ENCODE assay signal across 1 cellular context in the genomic region with DNA sequence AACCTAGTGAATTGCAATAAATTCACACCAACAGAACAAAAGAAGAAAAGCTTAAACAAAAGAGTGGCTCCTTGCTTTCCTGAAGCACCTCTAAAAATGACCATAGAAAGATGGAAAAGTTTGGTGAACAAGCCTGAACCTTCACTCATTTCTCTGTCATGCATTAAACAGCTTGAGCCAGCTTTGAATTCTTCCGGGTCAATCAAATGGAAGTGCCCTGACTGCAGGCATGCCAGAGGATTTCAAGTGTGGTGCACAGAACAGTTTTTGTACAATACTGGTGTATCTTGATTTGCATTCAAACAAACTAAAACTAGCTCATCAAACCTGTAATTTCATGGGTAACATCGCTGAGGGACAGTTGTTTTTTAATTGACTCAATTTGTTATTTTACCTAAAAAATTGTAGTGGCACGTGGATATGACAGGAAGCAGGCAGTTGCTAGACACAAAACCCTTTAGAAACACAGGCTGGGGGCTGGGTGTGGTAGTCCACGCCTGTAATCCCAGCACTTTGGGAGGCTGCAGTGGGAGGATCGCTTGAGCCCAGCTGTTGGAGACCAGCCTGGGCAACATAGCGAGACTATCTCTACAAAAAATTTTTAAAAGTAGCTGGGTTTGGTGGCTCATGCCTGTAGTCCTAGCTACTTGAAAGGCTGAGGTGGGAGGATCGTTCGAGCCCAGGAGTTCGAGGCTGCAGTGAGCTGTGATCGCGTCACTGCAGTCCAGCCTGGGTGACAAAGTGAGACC.
A peak's percentile ranks its signal among the peaks of the same experiment; 100 is the strongest.
TF ChIP-seq lines count a peak whose summit lies in the region.

No MANE protein-coding gene starts in this region.

TF ChIP-seq in HepG2, 621 proteins besides CTCF, POLR2A, EP300 and RAD21:
- TF ChIP-seq ZNF768 (CRISPR knock-in tag; IDR thresholded peaks at IDR 0.05) (peak; percentile 10; the same call in 1 of the 2 replicates), ZNF430 (CRISPR knock-in tag; IDR thresholded peaks at IDR 0.05) (no peak), NRL (CRISPR knock-in tag; IDR thresholded peaks at IDR 0.05; ENCODE audit: borderline replicate concordance) (no peak)
- TF ChIP-seq, protein P1, sequence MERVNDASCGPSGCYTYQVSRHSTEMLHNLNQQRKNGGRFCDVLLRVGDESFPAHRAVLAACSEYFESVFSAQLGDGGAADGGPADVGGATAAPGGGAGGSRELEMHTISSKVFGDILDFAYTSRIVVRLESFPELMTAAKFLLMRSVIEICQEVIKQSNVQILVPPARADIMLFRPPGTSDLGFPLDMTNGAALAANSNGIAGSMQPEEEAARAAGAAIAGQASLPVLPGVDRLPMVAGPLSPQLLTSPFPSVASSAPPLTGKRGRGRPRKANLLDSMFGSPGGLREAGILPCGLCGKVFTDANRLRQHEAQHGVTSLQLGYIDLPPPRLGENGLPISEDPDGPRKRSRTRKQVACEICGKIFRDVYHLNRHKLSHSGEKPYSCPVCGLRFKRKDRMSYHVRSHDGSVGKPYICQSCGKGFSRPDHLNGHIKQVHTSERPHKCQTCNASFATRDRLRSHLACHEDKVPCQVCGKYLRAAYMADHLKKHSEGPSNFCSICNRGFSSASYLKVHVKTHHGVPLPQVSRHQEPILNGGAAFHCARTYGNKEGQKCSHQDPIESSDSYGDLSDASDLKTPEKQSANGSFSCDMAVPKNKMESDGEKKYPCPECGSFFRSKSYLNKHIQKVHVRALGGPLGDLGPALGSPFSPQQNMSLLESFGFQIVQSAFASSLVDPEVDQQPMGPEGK (CRISPR knock-in tag; IDR thresholded peaks at IDR 0.05): no peak
